8 cellular contexts compared by ENCODE assay signal in the genomic region with DNA sequence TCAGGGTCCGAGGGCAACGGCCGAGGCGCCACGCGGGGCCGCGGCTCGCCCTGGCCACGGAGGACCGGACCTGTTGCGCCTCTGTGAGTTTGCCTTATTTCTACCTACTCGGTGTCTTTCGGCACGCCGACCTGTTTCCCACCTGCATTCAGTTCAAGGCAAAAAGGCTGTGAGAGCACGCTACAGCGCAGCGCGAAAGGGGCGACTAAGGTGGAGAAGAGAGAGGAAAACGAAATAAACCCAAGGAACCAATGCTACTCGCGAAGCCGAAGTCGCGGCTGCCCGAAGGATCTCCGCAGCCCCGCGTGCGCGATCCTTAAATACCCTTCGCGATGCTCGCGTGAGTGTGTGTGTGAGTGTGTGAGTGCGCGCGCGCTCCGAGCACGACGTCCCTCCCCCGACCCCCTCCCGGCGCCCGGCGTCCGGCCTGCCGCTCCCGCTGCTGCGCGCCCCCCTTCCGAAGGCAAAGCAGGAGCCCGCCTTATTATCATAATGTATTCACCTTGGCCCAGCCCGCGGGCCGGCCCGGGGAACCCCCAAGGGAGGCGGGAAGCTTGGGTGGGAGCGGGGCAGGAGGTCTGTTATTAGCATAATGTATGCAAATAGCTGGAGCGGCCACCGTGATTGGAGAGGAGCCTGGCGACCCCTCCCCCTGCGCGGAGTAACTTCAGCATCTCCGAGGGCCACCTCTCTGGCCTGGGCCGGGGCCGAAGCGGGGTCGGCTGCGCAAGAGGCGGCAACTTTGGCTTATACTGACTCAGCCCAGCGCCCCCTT. TPM values are rescaled to one million over a fixed set of nuclear protein-coding genes. Genes with fewer than 3 reads are reported as not detected.
A peak's percentile ranks its signal among the peaks of the same experiment; 100 is the strongest.
DNase-seq lines count a peak whose midpoint lies in the region; ATAC-seq and TF ChIP-seq lines count a peak whose summit lies in the region.

A gene (minus strand): TSS at position 293 of the 775 bp plus-strand sequence.

- BruUV-seq in PC-3 (replicated peaks; lab: Mats Ljungman, UMichigan), result no TSS peak

- no peaks in the 10 kb centered on the region for H4K20me1 ChIP-seq in PC-3 (ENCODE audit: low read length)

- H3K9me3 ChIP-seq in lung (ENCODE audit: control insufficient read depth in 2 of 2, insufficient read depth in 1 of 2, low read length in 1 of 2) (peaks cover 0 to 2% of the 10 kb centered on the region in 2 donors), PC-3 (ENCODE audit: low read length) (no peaks in the 10 kb centered on the region)

- H3K4me3 ChIP-seq in Jurkat, Clone E6-1 (ENCODE audit: low read length), result peak within 1 kb of the TSS; percentile 28
- H3K4me3 ChIP-seq in lung (peak within 1 kb of the TSS; percentile 40), PC-3 (ENCODE audit: low read length) (no peak within 1 kb of the TSS)

- H3K79me2 ChIP-seq in PC-3 (ENCODE audit: low read length), result no peaks in the 10 kb centered on the region

- no peaks in the 10 kb centered on the region for H3K36me3 ChIP-seq in lung (ENCODE audit: control insufficient read depth in 2 of 2, insufficient read depth in 2 of 2, low read length in 2 of 2)
- H3K36me3 ChIP-seq in PC-3 (ENCODE audit: low read depth, low read length), result no peaks in the 10 kb centered on the region

- 1% methylated on average over 66 to 75 of the region's 75 CpGs for WGBS in lung, 2 donors

- H3K9me2 ChIP-seq in PC-3 (replicated peaks; ENCODE audit: low read length), result no peaks in the 10 kb centered on the region

- no peak within 1 kb of the TSS for H3K9ac ChIP-seq in PC-3 (ENCODE audit: low read length)

- H3K27ac ChIP-seq in lung (ENCODE audit: low read depth in 1 of 2, low read length in 1 of 2) (no peak within 1 kb of the TSS), PC-3 (ENCODE audit: low read length) (no peak within 1 kb of the TSS)

- CTCF ChIA-PET in PC-3 (lab: Charles Lee), result no interaction called here

- intact Hi-C loops in PC-3 (cut with micrococcal nuclease), result no loop called here

- TF ChIP-seq CTCF in lung (IDR thresholded peaks at IDR 0.05; ENCODE audit: control extremely low read depth, extremely low read depth) (no peak), PC-3 (conservative IDR thresholded peaks at IDR 0.05; ENCODE audit: low read depth, low read length) (no peak)

- peak; percentile 28 for DNase-seq in Ammon's horn (ENCODE audit: low spot score)
- peak; percentile 25 for DNase-seq in Jurkat, Clone E6-1 (ENCODE audit: low read depth, low spot score)
- peak; percentile 23 for DNase-seq in activated CD4-positive, alpha-beta T cell treated with anti-CD3 and anti-CD28 coated beads, Interleukin-2, amount 50 U/mL, for 1 hour
- DNase-seq in effector CD4-positive, alpha-beta T cell, result peak; percentile 9
- peak; percentile 47 for DNase-seq in lung (ENCODE audit: low spot score)
- peak; percentile 6 for DNase-seq in stimulated activated CD8-positive, alpha-beta memory T cell treated with anti-CD3 and anti-CD28 coated beads, Interleukin-12 subunit alpha, Interleukin-12 subunit beta, amount 100 ng/mL, for 4 hours (ENCODE audit: low read depth)
- DNase-seq in PC-3, result no peak
- DNase-seq in globus pallidus (ENCODE audit: low spot score), result no peak

- peaks cover 0 to 10% of the 10 kb centered on the region in 2 donors for H3K4me1 ChIP-seq in lung (ENCODE audit: control insufficient read depth in 2 of 2, insufficient read depth in 2 of 2, low read length in 2 of 2)
- H3K4me1 ChIP-seq in PC-3 (ENCODE audit: insufficient read depth, low read length), result no peaks in the 10 kb centered on the region

- POLR2A ChIA-PET in PC-3 (lab: Charles Lee; ENCODE audit: unreplicated experiment), result no interaction called here

- no peak within 1 kb of the TSS for H2AFZ ChIP-seq in PC-3 (ENCODE audit: low read length)

- H3K27me3 ChIP-seq in lung (ENCODE audit: control insufficient read depth, insufficient read depth) (no peaks in the 10 kb centered on the region), PC-3 (ENCODE audit: low read length) (peaks cover 44% of the 10 kb centered on the region)

- H3K4me2 ChIP-seq in PC-3 (ENCODE audit: low read length), result no peak within 1 kb of the TSS

- ATAC-seq in lung (ENCODE audit: insufficient read depth, low FRiP score) (peak; percentile 56), PC-3 (no peak)

- no peaks in the 10 kb centered on the region for H3F3A ChIP-seq in PC-3 (ENCODE audit: low read length, unreplicated experiment)

RNA-seq across cellular contexts. Expression of the gene that starts here (rescaled TPM):
- not detected for polyA plus RNA-seq in Jurkat, Clone E6-1 (2012; ENCODE audit: insufficient read depth, insufficient read length)
- total RNA-seq in lung (1 to 10 TPM; 1.3 to 3.5 TPM), PC-3 (2014; rRNA removed) (not detected in 2 replicates)
- polyA plus RNA-seq in lung, result 1 to 10 TPM in 1 of 2 donors, under 1 TPM in 1; 0.06 to 2.2 TPM

Comparison
In these comparisons a context has a peak if more than half of its experiments do, and no peak if none do; other contexts are left out.
1. DNase-seq: peak in Ammon's horn (single experiment), Jurkat, Clone E6-1 (single experiment), activated CD4-positive, alpha-beta T cell treated with anti-CD3 and anti-CD28 coated beads, Interleukin-2, amount 50 U/mL, for 1 hour (single experiment), effector CD4-positive, alpha-beta T cell (single experiment), lung (single experiment) and stimulated activated CD8-positive, alpha-beta memory T cell treated with anti-CD3 and anti-CD28 coated beads, Interleukin-12 subunit alpha, Interleukin-12 subunit beta, amount 100 ng/mL, for 4 hours (single experiment); none in PC-3 (single experiment) and globus pallidus (single experiment).